ENCODE assay signal across 8 cellular contexts in the genomic region with DNA sequence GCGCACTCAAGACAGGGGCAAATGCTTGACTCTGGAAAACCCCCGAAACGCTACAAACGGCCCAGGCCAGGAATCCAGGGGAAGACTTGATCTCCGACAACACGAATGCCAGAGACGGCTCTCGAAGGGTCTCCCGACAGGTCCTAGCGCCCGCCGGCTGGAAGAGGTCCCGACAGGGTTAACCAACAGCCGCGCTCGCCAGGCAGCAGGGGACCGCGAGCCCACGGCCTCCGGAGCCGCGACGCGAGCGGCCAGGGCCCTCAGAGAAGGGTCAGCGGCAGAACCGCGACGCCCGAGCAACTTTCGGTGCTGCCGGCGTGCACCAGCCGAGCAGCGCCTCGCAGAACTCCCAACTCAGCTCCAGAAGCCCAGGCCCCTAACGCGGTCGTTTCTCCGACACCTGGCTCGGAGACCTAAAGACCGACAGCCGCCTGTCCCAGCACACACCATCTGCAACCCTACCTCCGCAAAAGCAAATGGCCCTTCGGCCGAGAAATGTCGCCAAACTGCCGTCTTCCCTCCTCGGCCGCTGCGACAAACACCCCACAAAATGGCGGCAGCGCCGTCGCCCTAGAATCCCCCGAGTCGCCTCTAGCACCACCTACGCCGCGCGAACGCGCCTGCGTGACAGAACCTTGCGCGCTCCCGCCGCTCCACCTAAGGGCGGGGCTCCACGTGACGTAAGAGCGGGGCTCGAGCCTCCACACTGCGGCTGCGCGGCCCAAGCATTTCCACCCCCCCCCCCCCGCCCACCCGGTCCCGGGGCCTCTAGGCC. TPM values are rescaled to one million over a fixed set of nuclear protein-coding genes. Genes with fewer than 3 reads are reported as not detected.
DNase-seq lines count a peak whose midpoint lies in the region; ATAC-seq and TF ChIP-seq lines count a peak whose summit lies in the region.

A gene (minus strand): TSS at position 567 of the 775 bp plus-strand sequence. CDS start 3,634 bp downstream, outside the sequence.

- no peaks in the 10 kb centered on the region for H3K9me2 ChIP-seq in PC-9 (ENCODE audit: insufficient read depth)

- peak; percentile 82 for TF ChIP-seq POLR2A in erythroblast (IDR thresholded peaks at IDR 0.05; ENCODE audit: low read length)

- CTCF ChIA-PET in PC-9 (lab: Charles Lee), result no interaction called here

- peaks cover 41% of the 10 kb centered on the region for H3K4me1 ChIP-seq in PC-9 (replicated peaks; ENCODE audit: insufficient read depth)
- H3K4me1 ChIP-seq in mucosa of stomach (ENCODE audit: control insufficient read depth, insufficient read depth, low read length), result peaks cover 16% of the 10 kb centered on the region

- H3K9ac ChIP-seq in mucosa of stomach (ENCODE audit: low read length), result peak within 1 kb of the TSS; percentile 99

- peak; percentile 79 for ATAC-seq in GM21619 (IDR thresholded peaks at IDR 0.05; ENCODE audit: unreplicated experiment)

- H3K36me3 ChIP-seq in PC-9 (ENCODE audit: low read depth), result peaks cover 20% of the 10 kb centered on the region
- H3K36me3 ChIP-seq in mucosa of stomach (ENCODE audit: control insufficient read depth, insufficient read depth, low read length), result no peaks in the 10 kb centered on the region

- H2AFZ ChIP-seq in PC-9, result peak within 1 kb of the TSS; percentile 99

- TSS peak; percentile 62 for BruUV-seq in PC-9 (replicated peaks; lab: Mats Ljungman, UMichigan)

- no peaks in the 10 kb centered on the region; the same call in 1 of the 2 replicates for H4K20me1 ChIP-seq in PC-9 (ENCODE audit: insufficient read depth)

- H3F3A ChIP-seq in PC-9 (ENCODE audit: insufficient read depth, low read depth), result peaks cover 22% of the 10 kb centered on the region

- H3K79me2 ChIP-seq in PC-9 (ENCODE audit: low read depth), result peaks cover 39% of the 10 kb centered on the region

- no peak for TF ChIP-seq CTCF in PC-9 (conservative IDR thresholded peaks at IDR 0.05)

- peak within 1 kb of the TSS; percentile 85 for H3K4me3 ChIP-seq in PC-9
- H3K4me3 ChIP-seq in mucosa of stomach (ENCODE audit: low read length), result peak within 1 kb of the TSS; percentile 83

- H3K9me3 ChIP-seq in PC-9 (ENCODE audit: insufficient read depth, low read depth), result peaks cover 3% of the 10 kb centered on the region; the same call in 1 of the 2 replicates
- H3K9me3 ChIP-seq in mucosa of stomach (ENCODE audit: control insufficient read depth, low read length), result no peaks in the 10 kb centered on the region

- POLR2A ChIA-PET in PC-9 (lab: Charles Lee; ENCODE audit: unreplicated experiment), result interaction anchor here (0.6 to 0.7 kb wide), 3 partner anchors 8 to 411 kb away, joined by 3 to 7 read pairs (median 4); no protein-coding TSS in a partner anchor

- H3K4me2 ChIP-seq in PC-9, result peak within 1 kb of the TSS; percentile 98

- intact Hi-C loops in PC-9 (cut with micrococcal nuclease; ENCODE audit: unreplicated experiment), result loop anchor here (1.0 to 10.0 kb wide), 4 partner anchors 48 to 392 kb away; a partner anchor contains a TSS

- DNase-seq in DMS153 (lab: John Stamatoyannopoulos, UW) (peak; percentile 32), PC-9 (peak; percentile 77 to 95), erythroblast (lab: John Stamatoyannopoulos, UW) (peak; percentile 97 to 98)
- DNase-seq in activated T-cell treated with anti-CD3 and anti-CD28 coated beads, Interleukin-2, amount 50 U/mL, for 1 hour, result peak; percentile 99
- peak; percentile 99 for DNase-seq in stimulated activated CD8-positive, alpha-beta memory T cell treated with anti-CD3 and anti-CD28 coated beads, Interleukin-4, amount 100 ng/mL, for 48 hours

- peak within 1 kb of the TSS; percentile 60 for H3K27ac ChIP-seq in PC-9

- TF ChIP-seq EP300 in Ishikawa (IDR thresholded peaks at IDR 0.05; ENCODE audit: borderline replicate concordance), result no peak

- no peak for TF ChIP-seq RAD21 in Ishikawa (IDR thresholded peaks at IDR 0.05; ENCODE audit: low read depth)

- H3K27me3 ChIP-seq in PC-9 (ENCODE audit: insufficient read depth, low read depth), result no peaks in the 10 kb centered on the region
- no peaks in the 10 kb centered on the region for H3K27me3 ChIP-seq in mucosa of stomach (ENCODE audit: control insufficient read depth, insufficient read depth, low read length)

TF ChIP-seq in Ishikawa, 13 proteins besides CTCF, POLR2A, EP300 and RAD21:
- no peak for TF ChIP-seq ZBTB7A (IDR thresholded peaks at IDR 0.05; ENCODE audit: low read depth)
- peak; percentile 94 for TF ChIP-seq YY1 (IDR thresholded peaks at IDR 0.05; ENCODE audit: low read depth)
- peak; percentile 38; the same call in 1 of the 2 replicates for TF ChIP-seq NFIC (IDR thresholded peaks at IDR 0.05)
- TF ChIP-seq FOXM1 (IDR thresholded peaks at IDR 0.05; ENCODE audit: borderline replicate concordance, low read depth), result no peak
- no peak for TF ChIP-seq CEBPB (IDR thresholded peaks at IDR 0.05)
- TF ChIP-seq EGR1 (IDR thresholded peaks at IDR 0.05), result peak; percentile 54; the same call in 1 of the 2 replicates
- TF ChIP-seq, protein P1, sequence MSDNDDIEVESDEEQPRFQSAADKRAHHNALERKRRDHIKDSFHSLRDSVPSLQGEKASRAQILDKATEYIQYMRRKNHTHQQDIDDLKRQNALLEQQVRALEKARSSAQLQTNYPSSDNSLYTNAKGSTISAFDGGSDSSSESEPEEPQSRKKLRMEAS (IDR thresholded peaks at IDR 0.05), result peak; percentile 26; the same call in 1 of the 2 replicates
- TF ChIP-seq TEAD4 (IDR thresholded peaks at IDR 0.05), result no peak; the same call in 1 of the 2 replicates
- TF ChIP-seq, protein P2, sequence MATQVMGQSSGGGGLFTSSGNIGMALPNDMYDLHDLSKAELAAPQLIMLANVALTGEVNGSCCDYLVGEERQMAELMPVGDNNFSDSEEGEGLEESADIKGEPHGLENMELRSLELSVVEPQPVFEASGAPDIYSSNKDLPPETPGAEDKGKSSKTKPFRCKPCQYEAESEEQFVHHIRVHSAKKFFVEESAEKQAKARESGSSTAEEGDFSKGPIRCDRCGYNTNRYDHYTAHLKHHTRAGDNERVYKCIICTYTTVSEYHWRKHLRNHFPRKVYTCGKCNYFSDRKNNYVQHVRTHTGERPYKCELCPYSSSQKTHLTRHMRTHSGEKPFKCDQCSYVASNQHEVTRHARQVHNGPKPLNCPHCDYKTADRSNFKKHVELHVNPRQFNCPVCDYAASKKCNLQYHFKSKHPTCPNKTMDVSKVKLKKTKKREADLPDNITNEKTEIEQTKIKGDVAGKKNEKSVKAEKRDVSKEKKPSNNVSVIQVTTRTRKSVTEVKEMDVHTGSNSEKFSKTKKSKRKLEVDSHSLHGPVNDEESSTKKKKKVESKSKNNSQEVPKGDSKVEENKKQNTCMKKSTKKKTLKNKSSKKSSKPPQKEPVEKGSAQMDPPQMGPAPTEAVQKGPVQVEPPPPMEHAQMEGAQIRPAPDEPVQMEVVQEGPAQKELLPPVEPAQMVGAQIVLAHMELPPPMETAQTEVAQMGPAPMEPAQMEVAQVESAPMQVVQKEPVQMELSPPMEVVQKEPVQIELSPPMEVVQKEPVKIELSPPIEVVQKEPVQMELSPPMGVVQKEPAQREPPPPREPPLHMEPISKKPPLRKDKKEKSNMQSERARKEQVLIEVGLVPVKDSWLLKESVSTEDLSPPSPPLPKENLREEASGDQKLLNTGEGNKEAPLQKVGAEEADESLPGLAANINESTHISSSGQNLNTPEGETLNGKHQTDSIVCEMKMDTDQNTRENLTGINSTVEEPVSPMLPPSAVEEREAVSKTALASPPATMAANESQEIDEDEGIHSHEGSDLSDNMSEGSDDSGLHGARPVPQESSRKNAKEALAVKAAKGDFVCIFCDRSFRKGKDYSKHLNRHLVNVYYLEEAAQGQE (IDR thresholded peaks at IDR 0.05; ENCODE audit: low read depth), result no peak
- 0 out of 2 replicates have a peak, but pooled peaks have one; percentile 11 for TF ChIP-seq TCF12 (IDR thresholded peaks at IDR 0.05; ENCODE audit: low read depth)
- TF ChIP-seq, protein P3, sequence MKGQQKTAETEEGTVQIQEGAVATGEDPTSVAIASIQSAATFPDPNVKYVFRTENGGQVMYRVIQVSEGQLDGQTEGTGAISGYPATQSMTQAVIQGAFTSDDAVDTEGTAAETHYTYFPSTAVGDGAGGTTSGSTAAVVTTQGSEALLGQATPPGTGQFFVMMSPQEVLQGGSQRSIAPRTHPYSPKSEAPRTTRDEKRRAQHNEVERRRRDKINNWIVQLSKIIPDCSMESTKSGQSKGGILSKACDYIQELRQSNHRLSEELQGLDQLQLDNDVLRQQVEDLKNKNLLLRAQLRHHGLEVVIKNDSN (IDR thresholded peaks at IDR 0.05), result peak; percentile 87
- TF ChIP-seq TAF1 (IDR thresholded peaks at IDR 0.05; ENCODE audit: low read depth), result peak; percentile 85
- no peak; the same call in 1 of the 2 replicates for TF ChIP-seq CREB1 (IDR thresholded peaks at IDR 0.05; ENCODE audit: low read depth)

RNA-seq across cellular contexts. Expression of the gene that starts here (rescaled TPM):
- total RNA-seq in PC-9 (2021), result 25.0 and 29.7 TPM in 2 replicates

Comparison
In these comparisons a context has a peak if more than half of its experiments do, and no peak if none do; other contexts are left out.
1. Peak in every context shown above with its lines: DNase-seq, ATAC-seq, H3K4me3 ChIP-seq and H3K27ac ChIP-seq.
2. DNase-seq: peak in every context shown above with its lines; median percentile 99 in activated T-cell treated with anti-CD3 and anti-CD28 coated beads, Interleukin-2, amount 50 U/mL, for 1 hour; 99 in stimulated activated CD8-positive, alpha-beta memory T cell treated with anti-CD3 and anti-CD28 coated beads, Interleukin-4, amount 100 ng/mL, for 48 hours; 98 in erythroblast; 86 in PC-9; 32 in DMS153.